ENCODE assay signal across 2 cellular contexts in the genomic region with DNA sequence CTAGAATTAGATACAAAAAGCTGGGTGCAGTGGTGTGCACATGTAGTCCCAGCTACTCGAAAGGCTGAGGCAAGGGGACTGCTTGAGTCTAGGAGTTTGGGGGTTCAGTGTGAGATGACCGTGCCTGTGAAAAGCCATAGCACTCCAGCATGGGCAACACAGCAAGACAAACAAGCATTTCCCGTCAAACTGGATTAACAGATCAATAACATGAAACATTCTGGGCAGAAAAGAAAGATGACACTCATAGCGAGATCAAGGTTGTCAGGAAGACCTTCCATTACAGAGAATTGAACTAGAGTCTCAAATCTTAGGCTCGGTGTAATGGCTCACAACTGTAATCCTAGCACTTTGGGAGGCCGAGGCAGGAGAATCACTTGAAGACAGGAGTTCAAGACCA.
TF ChIP-seq lines count a peak whose summit lies in the region.

No MANE protein-coding gene starts in this region.

TF ChIP-seq in liver, 16 proteins besides CTCF, POLR2A, EP300 and RAD21:
- peak; percentile 14 for TF ChIP-seq YY1 (IDR thresholded peaks at IDR 0.05)
- TF ChIP-seq RXRA (IDR thresholded peaks at IDR 0.05): peak; percentile 31 to 64
- TF ChIP-seq HNF4A (conservative IDR thresholded peaks at IDR 0.05): peak in 1 of 2 donors; percentile 54
- TF ChIP-seq, protein P1, sequence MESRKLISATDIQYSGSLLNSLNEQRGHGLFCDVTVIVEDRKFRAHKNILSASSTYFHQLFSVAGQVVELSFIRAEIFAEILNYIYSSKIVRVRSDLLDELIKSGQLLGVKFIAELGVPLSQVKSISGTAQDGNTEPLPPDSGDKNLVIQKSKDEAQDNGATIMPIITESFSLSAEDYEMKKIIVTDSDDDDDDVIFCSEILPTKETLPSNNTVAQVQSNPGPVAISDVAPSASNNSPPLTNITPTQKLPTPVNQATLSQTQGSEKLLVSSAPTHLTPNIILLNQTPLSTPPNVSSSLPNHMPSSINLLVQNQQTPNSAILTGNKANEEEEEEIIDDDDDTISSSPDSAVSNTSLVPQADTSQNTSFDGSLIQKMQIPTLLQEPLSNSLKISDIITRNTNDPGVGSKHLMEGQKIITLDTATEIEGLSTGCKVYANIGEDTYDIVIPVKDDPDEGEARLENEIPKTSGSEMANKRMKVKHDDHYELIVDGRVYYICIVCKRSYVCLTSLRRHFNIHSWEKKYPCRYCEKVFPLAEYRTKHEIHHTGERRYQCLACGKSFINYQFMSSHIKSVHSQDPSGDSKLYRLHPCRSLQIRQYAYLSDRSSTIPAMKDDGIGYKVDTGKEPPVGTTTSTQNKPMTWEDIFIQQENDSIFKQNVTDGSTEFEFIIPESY (IDR thresholded peaks at IDR 0.05): no peak
- no peak for TF ChIP-seq TAF1 (conservative IDR thresholded peaks at IDR 0.05)
- no peak for TF ChIP-seq FOXA2 (IDR thresholded peaks at IDR 0.05)
- TF ChIP-seq JUND (IDR thresholded peaks at IDR 0.05): no peak
- TF ChIP-seq SP1 (IDR thresholded peaks at IDR 0.05): peak; percentile 49
- TF ChIP-seq NR2F2 (IDR thresholded peaks at IDR 0.05): no peak
- no peak for TF ChIP-seq FOXA1 (IDR thresholded peaks at IDR 0.05)
- no peak for TF ChIP-seq GABPA (IDR thresholded peaks at IDR 0.05 in 1 of 2, conservative IDR thresholded peaks at IDR 0.05 in 1 of 2)
- TF ChIP-seq, protein P2, sequence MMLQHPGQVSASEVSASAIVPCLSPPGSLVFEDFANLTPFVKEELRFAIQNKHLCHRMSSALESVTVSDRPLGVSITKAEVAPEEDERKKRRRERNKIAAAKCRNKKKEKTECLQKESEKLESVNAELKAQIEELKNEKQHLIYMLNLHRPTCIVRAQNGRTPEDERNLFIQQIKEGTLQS (IDR thresholded peaks at IDR 0.05): no peak
TF ChIP-seq in liver: peak in this region for 4.

TF ChIP-seq in HepG2, 621 proteins besides CTCF, POLR2A, EP300 and RAD21:
- TF ChIP-seq, protein P3, sequence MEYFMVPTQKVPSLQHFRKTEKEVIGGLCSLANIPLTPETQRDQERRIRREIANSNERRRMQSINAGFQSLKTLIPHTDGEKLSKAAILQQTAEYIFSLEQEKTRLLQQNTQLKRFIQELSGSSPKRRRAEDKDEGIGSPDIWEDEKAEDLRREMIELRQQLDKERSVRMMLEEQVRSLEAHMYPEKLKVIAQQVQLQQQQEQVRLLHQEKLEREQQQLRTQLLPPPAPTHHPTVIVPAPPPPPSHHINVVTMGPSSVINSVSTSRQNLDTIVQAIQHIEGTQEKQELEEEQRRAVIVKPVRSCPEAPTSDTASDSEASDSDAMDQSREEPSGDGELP (IDR thresholded peaks at IDR 0.05; ENCODE audit: borderline replicate concordance, low read depth): no peak
- TF ChIP-seq, protein P4, sequence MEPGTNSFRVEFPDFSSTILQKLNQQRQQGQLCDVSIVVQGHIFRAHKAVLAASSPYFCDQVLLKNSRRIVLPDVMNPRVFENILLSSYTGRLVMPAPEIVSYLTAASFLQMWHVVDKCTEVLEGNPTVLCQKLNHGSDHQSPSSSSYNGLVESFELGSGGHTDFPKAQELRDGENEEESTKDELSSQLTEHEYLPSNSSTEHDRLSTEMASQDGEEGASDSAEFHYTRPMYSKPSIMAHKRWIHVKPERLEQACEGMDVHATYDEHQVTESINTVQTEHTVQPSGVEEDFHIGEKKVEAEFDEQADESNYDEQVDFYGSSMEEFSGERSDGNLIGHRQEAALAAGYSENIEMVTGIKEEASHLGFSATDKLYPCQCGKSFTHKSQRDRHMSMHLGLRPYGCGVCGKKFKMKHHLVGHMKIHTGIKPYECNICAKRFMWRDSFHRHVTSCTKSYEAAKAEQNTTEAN (CRISPR knock-in tag; conservative IDR thresholded peaks at IDR 0.05): no peak
- TF ChIP-seq XBP1 (CRISPR knock-in tag; IDR thresholded peaks at IDR 0.05): no peak
- no peak for TF ChIP-seq ZFP41 (CRISPR knock-in tag; IDR thresholded peaks at IDR 0.05; ENCODE audit: borderline replicate concordance)
- TF ChIP-seq ATF1 (CRISPR knock-in tag; IDR thresholded peaks at IDR 0.05): no peak
- TF ChIP-seq, protein P5, sequence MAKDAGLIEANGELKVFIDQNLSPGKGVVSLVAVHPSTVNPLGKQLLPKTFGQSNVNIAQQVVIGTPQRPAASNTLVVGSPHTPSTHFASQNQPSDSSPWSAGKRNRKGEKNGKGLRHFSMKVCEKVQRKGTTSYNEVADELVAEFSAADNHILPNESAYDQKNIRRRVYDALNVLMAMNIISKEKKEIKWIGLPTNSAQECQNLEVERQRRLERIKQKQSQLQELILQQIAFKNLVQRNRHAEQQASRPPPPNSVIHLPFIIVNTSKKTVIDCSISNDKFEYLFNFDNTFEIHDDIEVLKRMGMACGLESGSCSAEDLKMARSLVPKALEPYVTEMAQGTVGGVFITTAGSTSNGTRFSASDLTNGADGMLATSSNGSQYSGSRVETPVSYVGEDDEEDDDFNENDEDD (CRISPR knock-in tag; IDR thresholded peaks at IDR 0.05; ENCODE audit: borderline replicate concordance): no peak
- no peak for TF ChIP-seq FOXJ3 (CRISPR knock-in tag; IDR thresholded peaks at IDR 0.05; ENCODE audit: borderline replicate concordance)
